Comparison of ENCODE assay signal across 11 cellular contexts in the genomic region with DNA sequence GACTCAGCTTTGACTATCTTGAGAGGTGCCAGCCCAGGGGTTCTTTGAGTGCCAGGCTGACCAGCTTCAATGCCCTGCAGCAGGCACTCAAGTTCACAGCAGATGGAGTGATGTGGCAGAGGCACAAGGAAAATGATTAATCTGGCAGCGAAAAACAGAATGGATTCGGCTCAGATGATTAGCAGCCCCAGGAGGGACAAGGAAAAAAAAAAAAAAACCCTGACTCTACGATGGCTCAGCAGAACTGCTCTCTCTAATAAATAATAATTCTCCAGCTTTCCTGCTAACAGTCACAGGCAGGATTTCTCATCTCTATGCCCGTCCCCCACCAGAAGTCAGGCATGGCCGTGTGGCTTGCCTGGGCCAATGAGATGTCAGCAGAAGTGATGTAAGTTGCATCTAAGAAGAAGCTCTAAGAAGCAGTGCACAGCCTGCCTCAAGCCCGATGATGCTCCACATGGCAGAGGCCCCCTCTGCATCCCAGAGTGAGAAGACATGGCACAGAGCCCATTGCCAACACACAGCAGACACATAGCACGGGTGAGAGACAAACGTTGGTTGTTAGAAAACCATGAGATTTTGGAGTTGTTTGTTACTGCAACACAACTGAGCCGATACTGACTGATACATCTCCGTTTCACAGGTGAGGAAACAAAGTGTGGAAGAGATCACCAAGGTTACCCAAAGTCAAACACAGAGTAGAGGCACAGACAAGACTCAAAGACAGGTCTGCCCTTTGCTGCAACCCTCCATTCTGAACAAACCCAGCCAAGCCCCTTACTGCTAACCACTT.
DNase-seq lines count a peak whose midpoint lies in the region; ATAC-seq and TF ChIP-seq lines count a peak whose summit lies in the region.
"Had no signal": no experiment of that assay in that cellular context is flagged by ENCODE, and none has a peak within 500 bp of the region (broad histone marks: within the 10 kb centered on the region; RNA-seq: fewer than 3 reads in every experiment).

No MANE protein-coding gene starts in this region.

- H3K36me3 ChIP-seq in smooth muscle cell (ENCODE audit: low read depth): no peaks in the 10 kb centered on the region
- no peaks in the 10 kb centered on the region for H3K36me3 ChIP-seq in endodermal cell (ENCODE audit: control insufficient read depth, insufficient read depth, low read length)
- H3K36me3 ChIP-seq in HAP-1 (replicated peaks): no peaks in the 10 kb centered on the region

- peaks cover 8% of the 10 kb centered on the region for H3K4me1 ChIP-seq in smooth muscle cell (ENCODE audit: low read depth)
- no peaks in the 10 kb centered on the region for H3K4me1 ChIP-seq in endodermal cell (ENCODE audit: control insufficient read depth, insufficient read depth, low read length)
- H3K4me1 ChIP-seq in HAP-1: peaks cover 8% of the 10 kb centered on the region

- no peak overlapping the region for H2AFZ ChIP-seq in smooth muscle cell (ENCODE audit: low read depth)

- no peaks in the 10 kb centered on the region for H4K20me1 ChIP-seq in smooth muscle cell (ENCODE audit: low read depth)

- H3K4me1 Mint-ChIP-seq in MCF 10A (ENCODE audit: insufficient read depth, unreplicated experiment): peaks cover 39% of the 10 kb centered on the region
- H3K4me1 Mint-ChIP-seq in endodermal cell: peaks cover 8% of the 10 kb centered on the region

- H3K36me3 Mint-ChIP-seq in MCF 10A (ENCODE audit: insufficient read depth, unreplicated experiment) (peaks cover 7% of the 10 kb centered on the region), endodermal cell (ENCODE audit: low read depth) (no peaks in the 10 kb centered on the region)

- H3K4me3 Mint-ChIP-seq in MCF 10A (ENCODE audit: unreplicated experiment): peak overlapping the region; percentile 33
- no peak overlapping the region for H3K4me3 Mint-ChIP-seq in endodermal cell
- H3K4me3 Mint-ChIP-seq: activated naive CD8-positive, alpha-beta T cell treated with anti-CD3 and anti-CD28 coated beads, Interleukin-2, amount 50 U/mL, for 24 hours; stimulated activated naive B cell treated with anti-CD40 and anti-IgM and Interleukin-4, amounts not matched to agents 10 μg/mL and 1 μg/mL and 100 μg/mL, for 72 hours had no signal

- H3K27me3 ChIP-seq in smooth muscle cell (ENCODE audit: low read depth): no peaks in the 10 kb centered on the region
- no peaks in the 10 kb centered on the region for H3K27me3 ChIP-seq in endodermal cell (ENCODE audit: control insufficient read depth, insufficient read depth, low read length, poor library complexity, severe bottlenecking)
- H3K27me3 ChIP-seq in HAP-1 (ENCODE audit: low read depth): no peaks in the 10 kb centered on the region

- 86% methylated on average over 10 of the region's 10 CpGs for WGBS in smooth muscle cell (ENCODE audit: low lambda C conversion rate)
- WGBS in endodermal cell (ENCODE audit: insufficient coverage in 1 of 2, insufficient read length in 1 of 2), 2 experiments: 91 to 93% methylated on average over 8 to 10 of the region's 10 CpGs

- H3K79me2 ChIP-seq in smooth muscle cell (ENCODE audit: low read depth): no peaks in the 10 kb centered on the region

- H3K9me3 Mint-ChIP-seq in MCF 10A (ENCODE audit: unreplicated experiment) (peaks cover 5% of the 10 kb centered on the region), endodermal cell (peaks cover 26% of the 10 kb centered on the region)

- peaks cover 3% of the 10 kb centered on the region for H3F3A ChIP-seq in smooth muscle cell (ENCODE audit: low read depth)

- DNase-seq in AG08395 (ENCODE audit: low spot score): peak; percentile 54
- peak; percentile 78 for DNase-seq in LHCN-M2 (ENCODE audit: low read depth)
- peak; percentile 78 for DNase-seq in MCF 10A (ENCODE audit: unreplicated experiment)
- DNase-seq in kidney tubule cell (ENCODE audit: low spot score): peak; percentile 94
- DNase-seq in smooth muscle cell (lab: John Stamatoyannopoulos, UW; ENCODE audit: unreplicated experiment): no peak
- DNase-seq in endodermal cell: no peak
- no peak for DNase-seq in HAP-1 (ENCODE audit: low spot score in 2 of 2)
- DNase-seq: activated CD4-positive, alpha-beta T cell treated with anti-CD3 and anti-CD28 coated beads, Interleukin-2, amount 50 U/mL, for 4 hours; activated naive CD8-positive, alpha-beta T cell treated with anti-CD3 and anti-CD28 coated beads, Interleukin-2, amount 50 U/mL, for 24 hours; stimulated activated naive B cell treated with anti-CD40 and anti-IgM and Interleukin-4, amounts not matched to agents 10 μg/mL and 1 μg/mL and 100 μg/mL, for 72 hours had no signal

- intact Hi-C loops in MCF 10A (cut with micrococcal nuclease): no loop called here

- no TSS peak for BruUV-seq in MCF 10A (replicated peaks; lab: Mats Ljungman, UMichigan)

- ATAC-seq in HG02623 (IDR thresholded peaks at IDR 0.05; ENCODE audit: unreplicated experiment): no peak
- ATAC-seq: activated naive CD8-positive, alpha-beta T cell treated with anti-CD3 and anti-CD28 coated beads, Interleukin-2, amount 50 U/mL, for 24 hours; stimulated activated naive B cell treated with anti-CD40 and anti-IgM and Interleukin-4, amounts not matched to agents 10 μg/mL and 1 μg/mL and 100 μg/mL, for 72 hours had no signal

- CTCF ChIA-PET in MCF 10A (lab: Yijun Ruan, JAX): interaction anchor here (0.6 to 1.6 kb wide), 10 partner anchors 8 to 268 kb away, joined by 3 to 9 read pairs (median 4); no protein-coding TSS in a partner anchor

- no peak for TF ChIP-seq CTCF in MCF 10A (IDR thresholded peaks at IDR 0.05; ENCODE audit: unreplicated experiment)
- TF ChIP-seq CTCF in smooth muscle cell (IDR thresholded peaks at IDR 0.05; ENCODE audit: borderline replicate concordance, insufficient read depth, poor library complexity, severe bottlenecking): no peak
- TF ChIP-seq CTCF in endodermal cell (conservative IDR thresholded peaks at IDR 0.05): no peak

- no peak overlapping the region for H3K4me2 ChIP-seq in smooth muscle cell

- H3K9me3 ChIP-seq in smooth muscle cell (replicated peaks; ENCODE audit: low read depth) (no peaks in the 10 kb centered on the region), endodermal cell (ENCODE audit: control insufficient read depth, low read length) (no peaks in the 10 kb centered on the region), HAP-1 (no peaks in the 10 kb centered on the region)

- in situ Hi-C loops in HAP-1 (cut with MboI; ENCODE audit: low sequenced_read_pairs): no loop called here

- H3K4me3 ChIP-seq in smooth muscle cell: no peak overlapping the region
- no peak overlapping the region for H3K4me3 ChIP-seq in endodermal cell (ENCODE audit: low read length)
- no peak overlapping the region for H3K4me3 ChIP-seq in HAP-1

- H3K27me3 Mint-ChIP-seq in MCF 10A (ENCODE audit: insufficient read depth, unreplicated experiment) (no peaks in the 10 kb centered on the region), endodermal cell (ENCODE audit: insufficient read depth) (peaks cover 5% of the 10 kb centered on the region)

- H3K9ac ChIP-seq in smooth muscle cell (ENCODE audit: low read depth) (no peak overlapping the region), endodermal cell (ENCODE audit: extremely low read depth, low read length, poor library complexity, severe bottlenecking) (no peak overlapping the region)

- H3K27ac ChIP-seq in smooth muscle cell (ENCODE audit: low read depth): no peak overlapping the region
- no peak overlapping the region for H3K27ac ChIP-seq in endodermal cell (ENCODE audit: low read depth, low read length)

- POLR2A ChIA-PET in MCF 10A (lab: Yijun Ruan, JAX): interaction anchor here (0.6 to 2.2 kb wide), 9 partner anchors 12 to 1075 kb away, joined by 3 to 15 read pairs (median 4); no protein-coding TSS in a partner anchor

- H3K27ac Mint-ChIP-seq in MCF 10A (ENCODE audit: low read depth, unreplicated experiment) (peak overlapping the region; percentile 13), endodermal cell (no peak overlapping the region)
- H3K27ac Mint-ChIP-seq: activated naive CD8-positive, alpha-beta T cell treated with anti-CD3 and anti-CD28 coated beads, Interleukin-2, amount 50 U/mL, for 24 hours; stimulated activated naive B cell treated with anti-CD40 and anti-IgM and Interleukin-4, amounts not matched to agents 10 μg/mL and 1 μg/mL and 100 μg/mL, for 72 hours had no signal

Comparison
In these comparisons a context has a peak if more than half of its experiments do, and no peak if none do; other contexts are left out.
1. DNase-seq: peak in AG08395 (single experiment), LHCN-M2 (single experiment), MCF 10A (single experiment) and kidney tubule cell (single experiment); none in smooth muscle cell (single experiment), endodermal cell (single experiment) and HAP-1 (0 of 2).